Comparison of ENCODE assay signal across 18 cellular contexts in the genomic region with DNA sequence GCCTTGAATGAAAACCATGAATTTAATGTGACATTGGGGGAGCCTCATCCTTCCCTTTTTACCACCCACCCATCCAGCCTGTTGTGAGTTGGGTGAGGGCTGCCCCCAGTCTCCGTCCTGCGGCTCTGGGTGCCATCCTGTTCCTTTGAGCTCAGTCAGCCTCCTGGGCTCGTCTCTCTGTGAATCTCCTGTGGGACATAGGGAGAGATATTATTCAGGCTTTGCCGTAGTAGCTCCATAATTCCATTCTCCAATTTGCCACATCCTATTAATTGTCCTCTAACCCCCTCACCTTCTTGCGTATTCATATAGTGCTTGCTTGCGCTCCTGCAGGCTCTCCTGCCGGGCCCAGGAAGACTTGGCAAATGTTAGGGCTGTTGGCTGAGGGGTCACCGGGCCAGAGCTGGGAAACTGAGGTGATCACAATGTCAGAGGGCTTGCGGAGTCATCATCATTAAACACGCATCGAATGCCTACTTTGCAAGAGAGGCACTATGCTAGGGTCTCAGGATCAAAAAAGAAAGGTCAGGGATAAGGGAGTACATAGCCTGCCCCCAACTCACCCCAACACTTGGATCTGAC. TPM values are rescaled to one million over a fixed set of nuclear protein-coding genes. Genes with fewer than 3 reads are reported as not detected.
DNase-seq lines count a peak whose midpoint lies in the region; ATAC-seq, FAIRE-seq and TF ChIP-seq lines count a peak whose summit lies in the region.
"Had no signal": no experiment of that assay in that cellular context is flagged by ENCODE, and none has a peak within 500 bp of the region (broad histone marks: within the 10 kb centered on the region; RNA-seq: fewer than 3 reads in every experiment).

No MANE protein-coding gene starts in this region.

- H3K36me3 ChIP-seq in BLaER1 treated with 17β-estradiol and CSF1 and Interleukin-3, amounts not matched to agents 10 nM and 100 nM, result peaks cover 24 to 38% (median 34%) of the 10 kb centered on the region in 11 experiments
- peaks cover 16 to 33% of the 10 kb centered on the region in 2 experiments for H3K36me3 ChIP-seq in keratinocyte (ENCODE audit: control insufficient read depth in 2 of 2, extremely low read depth in 1 of 2, insufficient read depth in 2 of 2, low read length in 2 of 2)
- H3K36me3 ChIP-seq: ovary had no signal

- TF ChIP-seq CTCF in 22Rv1 (IDR thresholded peaks at IDR 0.05), result no peak
- TF ChIP-seq CTCF in RWPE1 (conservative IDR thresholded peaks at IDR 0.05; ENCODE audit: low read depth), result no peak
- TF ChIP-seq CTCF in keratinocyte (optimal IDR thresholded peaks at IDR 0.05 in 1 of 3, IDR thresholded peaks at IDR 0.05 in 1 of 3, conservative IDR thresholded peaks at IDR 0.05 in 1 of 3; ENCODE audit: extremely low read depth in 1 of 3, insufficient read depth in 2 of 3, low read length in 3 of 3), result no peak

- H4K20me1 ChIP-seq in BLaER1 treated with 17β-estradiol and CSF1 and Interleukin-3, amounts not matched to agents 10 nM and 100 nM, result peaks cover 0 to 22% (median 11%) of the 10 kb centered on the region in 11 experiments; a peak in 10 of 22 replicates
- no peaks in the 10 kb centered on the region for H4K20me1 ChIP-seq in keratinocyte (ENCODE audit: control insufficient read depth, extremely low read depth, insufficient read depth, low read length)

- no peaks in the 10 kb centered on the region for H3K9me1 ChIP-seq in keratinocyte (ENCODE audit: control insufficient read depth, extremely low read depth, insufficient read depth, low read length)

- POLR2A ChIA-PET in RWPE1 (lab: Yijun Ruan, JAX; ENCODE audit: low non-redundant PET), result no interaction called here

- H3K4me3 ChIP-seq in BLaER1 treated with 17β-estradiol and CSF1 and Interleukin-3, amounts not matched to agents 10 nM and 100 nM, result peak overlapping the region in 2 of 10 experiments; percentile 48 to 90; a peak in 4 of 20 replicates
- no peak overlapping the region for H3K4me3 ChIP-seq in keratinocyte (ENCODE audit: control insufficient read depth in 2 of 3, extremely low read depth in 1 of 3, insufficient read depth in 2 of 3, low read depth in 1 of 3, low read length in 3 of 3)
- H3K4me3 ChIP-seq: heart right ventricle, ovary, sigmoid colon had no signal

- peak overlapping the region in 9 of 11 experiments; percentile 18 to 99 (median 97); a peak in 16 of 22 replicates for H3K4me2 ChIP-seq in BLaER1 treated with 17β-estradiol and CSF1 and Interleukin-3, amounts not matched to agents 10 nM and 100 nM
- peak overlapping the region; percentile 56 for H3K4me2 ChIP-seq in keratinocyte (ENCODE audit: control insufficient read depth, extremely low read depth, insufficient read depth, low read depth, low read length)

- H3K27ac ChIP-seq in 22Rv1 (peak overlapping the region; percentile 8; the same call in 1 of the 2 replicates), RWPE1 (peak overlapping the region; percentile 49), keratinocyte (ENCODE audit: control insufficient read depth, insufficient read depth, low read length) (no peak overlapping the region)
- peak overlapping the region in 6 of 11 experiments; percentile 28 to 63 (median 48); a peak in 12 of 22 replicates for H3K27ac ChIP-seq in BLaER1 treated with 17β-estradiol and CSF1 and Interleukin-3, amounts not matched to agents 10 nM and 100 nM
- H3K27ac ChIP-seq: heart right ventricle, ovary, sigmoid colon had no signal

- peaks cover 19 to 48% (median 42%) of the 10 kb centered on the region in 10 experiments for H3K4me1 ChIP-seq in BLaER1 treated with 17β-estradiol and CSF1 and Interleukin-3, amounts not matched to agents 10 nM and 100 nM
- H3K4me1 ChIP-seq in keratinocyte (ENCODE audit: control insufficient read depth, extremely low read depth, insufficient read depth, low read length), result peaks cover 36% of the 10 kb centered on the region

- peak overlapping the region in 2 of 11 experiments; percentile 4 to 9; a peak in 3 of 22 replicates for H3K9ac ChIP-seq in BLaER1 treated with 17β-estradiol and CSF1 and Interleukin-3, amounts not matched to agents 10 nM and 100 nM
- H3K9ac ChIP-seq in keratinocyte (ENCODE audit: control insufficient read depth, extremely low read depth, insufficient read depth, low read length), result no peak overlapping the region

- CTCF ChIA-PET in RWPE1 (lab: Yijun Ruan, JAX), result interaction anchor here (0.9 kb wide), 1 partner anchor 20 kb away, joined by 5 read pairs; no protein-coding TSS in a partner anchor

- dilution Hi-C loops in keratinocyte (cut with MboI; ENCODE audit: extremely low pct_ligation_motif_present, low sequenced_read_pairs), result no loop called here

- H3K27me3 ChIP-seq in BLaER1 treated with 17β-estradiol and CSF1 and Interleukin-3, amounts not matched to agents 10 nM and 100 nM, result peaks cover 0 to 9% (median 0%) of the 10 kb centered on the region in 11 experiments; a peak in 5 of 22 replicates
- H3K27me3 ChIP-seq in keratinocyte (ENCODE audit: control insufficient read depth, extremely low read depth, insufficient read depth, low read length), result no peaks in the 10 kb centered on the region
- H3K27me3 ChIP-seq: ovary, sigmoid colon had no signal

- FAIRE-seq in keratinocyte (lab: Jason Lieb, UNC), result no peak
- FAIRE-seq: colon had no signal

- H2AFZ ChIP-seq in keratinocyte (ENCODE audit: control insufficient read depth, low read length), result no peak overlapping the region

- ATAC-seq in HG02884 (IDR thresholded peaks at IDR 0.05; ENCODE audit: unreplicated experiment), result no peak
- ATAC-seq in GM18907 (IDR thresholded peaks at IDR 0.05; ENCODE audit: unreplicated experiment), result no peak
- ATAC-seq: heart right ventricle; PC-3; stimulated activated naive CD8-positive, alpha-beta T cell treated with anti-CD3 and anti-CD28 coated beads, Interleukin-15, amount 100 ng/mL, for 72 hours had no signal

- DNase-seq in RWPE1 (ENCODE audit: low spot score) (no peak), keratinocyte (ENCODE audit: low read depth, low spot score) (no peak), NCI-H748 (lab: John Stamatoyannopoulos, UW; ENCODE audit: unreplicated experiment) (no peak), GDM1 (lab: John Stamatoyannopoulos, UW) (no peak)
- DNase-seq: aorta; heart right ventricle; NCI-H1417 treated with DMSO at 0.1 percent for 48 hours; NCI-H748 treated with DMSO at 0.1 percent for 48 hours; ovary; sigmoid colon; stimulated activated naive CD8-positive, alpha-beta T cell treated with anti-CD3 and anti-CD28 coated beads, Interleukin-15, amount 100 ng/mL, for 72 hours had no signal

- H3K79me2 ChIP-seq in keratinocyte (ENCODE audit: control insufficient read depth, insufficient read depth, low read length), result peaks cover 36% of the 10 kb centered on the region

- 0 out of 22 replicates have a peak, but pooled peaks cover 0 to 6% (median 0%) of the 10 kb centered on the region in 11 experiments for H3K9me3 ChIP-seq in BLaER1 treated with 17β-estradiol and CSF1 and Interleukin-3, amounts not matched to agents 10 nM and 100 nM (replicated peaks in 1 of 11)
- H3K9me3 ChIP-seq in keratinocyte (ENCODE audit: control insufficient read depth, low read depth, low read length), result no peaks in the 10 kb centered on the region
- H3K9me3 ChIP-seq: heart right ventricle, ovary, sigmoid colon had no signal

RNA-seq across cellular contexts. Expression of a gene that starts 0.7 kb away (rescaled TPM):
- polyA plus RNA-seq in keratinocyte, result 5.7 to 10.2 TPM (median 5.9 TPM) in 3 replicates
- polyA plus RNA-seq in keratinocyte (2011; ENCODE audit: low read depth), result 3.4 TPM
- polyA plus RNA-seq in keratinocyte (2011; cell fraction: cytosol; rRNA removed), result 2.8 and 3.4 TPM in 2 replicates
- 28.6 and 31.7 TPM in 2 replicates for polyA plus RNA-seq in keratinocyte (2011; cell fraction: nucleus; rRNA removed)
- 2.9 and 5.9 TPM in 2 replicates for polyA plus RNA-seq in keratinocyte (2012; ENCODE audit: low replicate concordance)
- 0.98 to 6.3 TPM (median 4.8 TPM) in 3 replicates for polyA minus RNA-seq in keratinocyte
- 2.9 TPM for polyA minus RNA-seq in keratinocyte (2011; cell fraction: cytosol; rRNA and poly(A)+ RNA removed)
- 3.2 and 5.7 TPM in 2 replicates for polyA minus RNA-seq in keratinocyte (2011; cell fraction: nucleus; rRNA and poly(A)+ RNA removed)

RNA-seq across cellular contexts. Expression of a gene that starts 2.8 kb away (rescaled TPM):
- 94.9 to 141 TPM (median 114 TPM) in 3 replicates for polyA plus RNA-seq in keratinocyte
- 67.0 TPM for polyA plus RNA-seq in keratinocyte (2011; ENCODE audit: low read depth)
- polyA plus RNA-seq in keratinocyte (2011; cell fraction: cytosol; rRNA removed), result 80.9 and 85.3 TPM in 2 replicates
- polyA plus RNA-seq in keratinocyte (2011; cell fraction: nucleus; rRNA removed), result 290 and 315 TPM in 2 replicates
- 91.4 and 132 TPM in 2 replicates for polyA plus RNA-seq in keratinocyte (2012; ENCODE audit: low replicate concordance)
- 95.5 to 104 TPM (median 98.0 TPM) in 3 replicates for polyA minus RNA-seq in keratinocyte
- polyA minus RNA-seq in keratinocyte (2011; cell fraction: cytosol; rRNA and poly(A)+ RNA removed), result 87.1 TPM
- 54.7 and 60.1 TPM in 2 replicates for polyA minus RNA-seq in keratinocyte (2011; cell fraction: nucleus; rRNA and poly(A)+ RNA removed)

RNA-seq across cellular contexts. Expression of a gene that starts 3.0 kb away (rescaled TPM):
- polyA plus RNA-seq in keratinocyte, result 25.5 to 30.8 TPM (median 27.8 TPM) in 3 replicates
- 9.8 TPM for polyA plus RNA-seq in keratinocyte (2011; ENCODE audit: low read depth)
- 22.1 and 24.5 TPM in 2 replicates for polyA plus RNA-seq in keratinocyte (2011; cell fraction: cytosol; rRNA removed)
- 41.7 and 47.6 TPM in 2 replicates for polyA plus RNA-seq in keratinocyte (2011; cell fraction: nucleus; rRNA removed)
- polyA plus RNA-seq in keratinocyte (2012; ENCODE audit: low replicate concordance), result 24.8 and 27.4 TPM in 2 replicates
- 25.3 to 46.8 TPM (median 32.1 TPM) in 3 replicates for polyA minus RNA-seq in keratinocyte
- polyA minus RNA-seq in keratinocyte (2011; cell fraction: cytosol; rRNA and poly(A)+ RNA removed), result 17.6 TPM
- polyA minus RNA-seq in keratinocyte (2011; cell fraction: nucleus; rRNA and poly(A)+ RNA removed), result 16.9 and 17.5 TPM in 2 replicates

RNA-seq across cellular contexts. Expression of a gene that starts 12.5 kb away (rescaled TPM):
- polyA plus RNA-seq in keratinocyte, result not detected in 3 replicates
- polyA plus RNA-seq in keratinocyte (2011; ENCODE audit: low read depth), result not detected
- not detected in 2 replicates for polyA plus RNA-seq in keratinocyte (2011; cell fraction: cytosol; rRNA removed)
- polyA plus RNA-seq in keratinocyte (2011; cell fraction: nucleus; rRNA removed), result not detected in 2 replicates
- polyA plus RNA-seq in keratinocyte (2012; ENCODE audit: low replicate concordance), result 0.35 TPM in 1 of 2 replicates, not detected in the other
- polyA minus RNA-seq in keratinocyte, result not detected in 3 replicates
- polyA minus RNA-seq in keratinocyte (2011; cell fraction: cytosol; rRNA and poly(A)+ RNA removed), result not detected
- not detected in 2 replicates for polyA minus RNA-seq in keratinocyte (2011; cell fraction: nucleus; rRNA and poly(A)+ RNA removed)
- polyA plus RNA-seq: aorta, heart right ventricle, liver, ovary had no signal

RNA-seq across cellular contexts. Expression of a gene that starts 19.2 kb away (rescaled TPM):
- polyA plus RNA-seq in keratinocyte, result 29.1 to 42.2 TPM (median 33.6 TPM) in 3 replicates
- 11.9 TPM for polyA plus RNA-seq in keratinocyte (2011; ENCODE audit: low read depth)
- 33.7 and 37.3 TPM in 2 replicates for polyA plus RNA-seq in keratinocyte (2011; cell fraction: cytosol; rRNA removed)
- polyA plus RNA-seq in keratinocyte (2011; cell fraction: nucleus; rRNA removed), result 37.5 and 60.1 TPM in 2 replicates
- polyA plus RNA-seq in keratinocyte (2012; ENCODE audit: low replicate concordance), result 25.2 and 38.6 TPM in 2 replicates
- polyA minus RNA-seq in keratinocyte, result 31.6 to 65.7 TPM (median 37.2 TPM) in 3 replicates
- polyA minus RNA-seq in keratinocyte (2011; cell fraction: cytosol; rRNA and poly(A)+ RNA removed), result 43.2 TPM
- polyA minus RNA-seq in keratinocyte (2011; cell fraction: nucleus; rRNA and poly(A)+ RNA removed), result 9.6 and 10.9 TPM in 2 replicates
